In genomic region chr7:157392256-157393037, GRCh38 we compare ENCODE assay signal across 17 cellular contexts. TPM values are rescaled to one million over a fixed set of nuclear protein-coding genes. Genes with fewer than 3 reads are reported as not detected.
DNase-seq lines count a peak whose midpoint lies in the region; ATAC-seq and TF ChIP-seq lines count a peak whose summit lies in the region.
"Had no signal": no experiment of that assay in that cellular context is flagged by ENCODE, and none has a peak within 500 bp of the region (broad histone marks: within the 10 kb centered on the region; RNA-seq: fewer than 3 reads in every experiment).

No MANE protein-coding gene starts in this region.

- peaks cover 93% of the 10 kb centered on the region for H3K36me3 ChIP-seq in DND-41 (ENCODE audit: insufficient read depth, low read length)
- peaks cover 0 to 33% (median 11%) of the 10 kb centered on the region in 4 donors for H3K36me3 ChIP-seq in sigmoid colon

- no peaks in the 10 kb centered on the region for H3K9me3 Mint-ChIP-seq in activated T-cell treated with anti-CD3 and anti-CD28 coated beads, Interleukin-2, amount 50 U/mL, for 24 hours
- no peaks in the 10 kb centered on the region for H3K9me3 Mint-ChIP-seq in activated T-cell treated with anti-CD3 and anti-CD28 coated beads, Interleukin-2, amount 50 U/mL, for 4 hours
- H3K9me3 Mint-ChIP-seq in glutamatergic neuron (ENCODE audit: unreplicated experiment), result peaks cover 8% of the 10 kb centered on the region
- no peaks in the 10 kb centered on the region for H3K9me3 Mint-ChIP-seq in stimulated activated naive CD8-positive, alpha-beta T cell treated with anti-CD3 and anti-CD28 coated beads, Interleukin-15, amount 100 ng/mL, for 72 hours
- H3K9me3 Mint-ChIP-seq: activated naive CD4-positive, alpha-beta T cell treated with anti-CD3 and anti-CD28 coated beads for 36 hours; CD8-positive, alpha-beta memory T cell; IgD-negative memory B cell had no signal

- no peak for TF ChIP-seq EP300 in sigmoid colon (IDR thresholded peaks at IDR 0.05)

- H3K79me2 ChIP-seq in DND-41 (ENCODE audit: insufficient read depth, low read length), result peaks cover 88% of the 10 kb centered on the region

- H3K27ac ChIP-seq in DND-41 (ENCODE audit: low read length) (0 out of 2 replicates have a peak overlapping the region, but pooled peaks have one; percentile 4), sigmoid colon (no peak overlapping the region)
- H3K27ac ChIP-seq: SK-N-MC had no signal

- WGBS in sigmoid colon, 2 donors, result 41 to 81% methylated on average over 20 of the region's 20 CpGs

- no peaks in the 10 kb centered on the region for H3K27me3 Mint-ChIP-seq in activated T-cell treated with anti-CD3 and anti-CD28 coated beads, Interleukin-2, amount 50 U/mL, for 24 hours
- H3K27me3 Mint-ChIP-seq in activated T-cell treated with anti-CD3 and anti-CD28 coated beads, Interleukin-2, amount 50 U/mL, for 4 hours (ENCODE audit: low read depth), result no peaks in the 10 kb centered on the region
- peaks cover under 1% of the 10 kb centered on the region for H3K27me3 Mint-ChIP-seq in glutamatergic neuron (ENCODE audit: unreplicated experiment)
- H3K27me3 Mint-ChIP-seq in stimulated activated naive CD8-positive, alpha-beta T cell treated with anti-CD3 and anti-CD28 coated beads, Interleukin-15, amount 100 ng/mL, for 72 hours, result no peaks in the 10 kb centered on the region
- H3K27me3 Mint-ChIP-seq: CD8-positive, alpha-beta memory T cell; IgD-negative memory B cell had no signal

- intact Hi-C loops in sigmoid colon (cut with DNase I), result no loop called here

- H3K4me1 ChIP-seq in DND-41 (ENCODE audit: insufficient read depth, low read length), result no peaks in the 10 kb centered on the region
- peaks cover 0 to 24% (median 4%) of the 10 kb centered on the region in 4 donors for H3K4me1 ChIP-seq in sigmoid colon

- H3K4me3 ChIP-seq in DND-41 (ENCODE audit: low read depth in 1 of 2, low read length in 2 of 2) (no peak overlapping the region), sigmoid colon (no peak overlapping the region)
- H3K4me3 ChIP-seq: SK-N-MC, testis had no signal

- no peaks in the 10 kb centered on the region for H3K27me3 ChIP-seq in DND-41 (ENCODE audit: insufficient read depth, low read length, poor library complexity)
- no peaks in the 10 kb centered on the region for H3K27me3 ChIP-seq in sigmoid colon
- H3K27me3 ChIP-seq: testis had no signal

- no peak for TF ChIP-seq POLR2A in sigmoid colon (IDR thresholded peaks at IDR 0.05)

- H3K4me1 Mint-ChIP-seq in activated T-cell treated with anti-CD3 and anti-CD28 coated beads, Interleukin-2, amount 50 U/mL, for 24 hours (ENCODE audit: low read depth), result peaks cover 35% of the 10 kb centered on the region
- peaks cover 38% of the 10 kb centered on the region for H3K4me1 Mint-ChIP-seq in activated T-cell treated with anti-CD3 and anti-CD28 coated beads, Interleukin-2, amount 50 U/mL, for 4 hours (ENCODE audit: low read depth)
- H3K4me1 Mint-ChIP-seq in glutamatergic neuron (ENCODE audit: low read depth, unreplicated experiment), result peaks cover 30% of the 10 kb centered on the region
- H3K4me1 Mint-ChIP-seq in stimulated activated naive CD8-positive, alpha-beta T cell treated with anti-CD3 and anti-CD28 coated beads, Interleukin-15, amount 100 ng/mL, for 72 hours, result peaks cover 30% of the 10 kb centered on the region

- no peak overlapping the region for H3K4me2 ChIP-seq in DND-41 (ENCODE audit: insufficient read depth, low read length)

- no peaks in the 10 kb centered on the region for H3K9me3 ChIP-seq in DND-41 (ENCODE audit: insufficient read depth, low read length, severe bottlenecking)
- H3K9me3 ChIP-seq in sigmoid colon, result no peaks in the 10 kb centered on the region
- H3K9me3 ChIP-seq: testis had no signal

- peaks cover 63% of the 10 kb centered on the region for H4K20me1 ChIP-seq in DND-41 (ENCODE audit: insufficient read depth, low read length)

- ATAC-seq in activated T-cell treated with anti-CD3 and anti-CD28 coated beads, Interleukin-2, amount 50 U/mL, for 4 hours, result no peak
- no peak for ATAC-seq in DND-41 (ENCODE audit: insufficient read depth, low read depth)
- ATAC-seq in HG03095 (IDR thresholded peaks at IDR 0.05; ENCODE audit: unreplicated experiment), result no peak
- ATAC-seq in stimulated activated naive CD8-positive, alpha-beta T cell treated with anti-CD3 and anti-CD28 coated beads, Interleukin-15, amount 100 ng/mL, for 72 hours, result no peak

- peak overlapping the region; percentile 15 for H3K27ac Mint-ChIP-seq in activated T-cell treated with anti-CD3 and anti-CD28 coated beads, Interleukin-2, amount 50 U/mL, for 24 hours
- peak overlapping the region; percentile 59 for H3K27ac Mint-ChIP-seq in glutamatergic neuron (ENCODE audit: unreplicated experiment)
- peak overlapping the region in 1 of 2 donors; percentile 61 for H3K27ac Mint-ChIP-seq in stimulated activated naive CD8-positive, alpha-beta T cell treated with anti-CD3 and anti-CD28 coated beads, Interleukin-15, amount 100 ng/mL, for 72 hours
- H3K27ac Mint-ChIP-seq: activated naive CD4-positive, alpha-beta T cell treated with anti-CD3 and anti-CD28 coated beads for 36 hours had no signal

- no peak overlapping the region for H3K9ac ChIP-seq in DND-41 (ENCODE audit: low read depth, low read length)

- TF ChIP-seq CTCF in DND-41 (IDR thresholded peaks at IDR 0.05; ENCODE audit: borderline replicate concordance, extremely low read depth, low read length, poor library complexity, severe bottlenecking) (no peak), glutamatergic neuron (IDR thresholded peaks at IDR 0.05; ENCODE audit: partially characterized antibody, unreplicated experiment) (no peak), sigmoid colon (IDR thresholded peaks at IDR 0.05) (no peak)

- DNase-seq in activated T-cell treated with anti-CD3 and anti-CD28 coated beads, Interleukin-2, amount 50 U/mL, for 24 hours, result peak; percentile 14
- DNase-seq in activated T-cell treated with anti-CD3 and anti-CD28 coated beads, Interleukin-2, amount 50 U/mL, for 4 hours, result no peak
- no peak for DNase-seq in DND-41
- DNase-seq in glutamatergic neuron, result no peak
- DNase-seq in sigmoid colon, result peak; percentile 13
- no peak for DNase-seq in RKO (ENCODE audit: low spot score)
- DNase-seq in stimulated activated naive CD8-positive, alpha-beta T cell treated with anti-CD3 and anti-CD28 coated beads, Interleukin-15, amount 100 ng/mL, for 72 hours, result no peak
- DNase-seq: activated CD4-positive, alpha-beta T cell treated with anti-CD3 and anti-CD28 coated beads for 1 hour; activated naive CD4-positive, alpha-beta T cell treated with anti-CD3 and anti-CD28 coated beads for 36 hours; CD8-positive, alpha-beta memory T cell; DMS53; NCI-H1436; NCI-H510A treated with DMSO at 0.1 percent for 48 hours; testis had no signal

- H2AFZ ChIP-seq in DND-41 (ENCODE audit: low read depth, low read length), result no peak overlapping the region

- peaks cover 79% of the 10 kb centered on the region for H3K36me3 Mint-ChIP-seq in activated T-cell treated with anti-CD3 and anti-CD28 coated beads, Interleukin-2, amount 50 U/mL, for 24 hours (ENCODE audit: low read depth)
- peaks cover 19% of the 10 kb centered on the region for H3K36me3 Mint-ChIP-seq in activated T-cell treated with anti-CD3 and anti-CD28 coated beads, Interleukin-2, amount 50 U/mL, for 4 hours (ENCODE audit: insufficient read depth)
- no peaks in the 10 kb centered on the region for H3K36me3 Mint-ChIP-seq in glutamatergic neuron (ENCODE audit: unreplicated experiment)

- H3K4me3 Mint-ChIP-seq in activated T-cell treated with anti-CD3 and anti-CD28 coated beads, Interleukin-2, amount 50 U/mL, for 24 hours, result no peak overlapping the region
- no peak overlapping the region for H3K4me3 Mint-ChIP-seq in activated T-cell treated with anti-CD3 and anti-CD28 coated beads, Interleukin-2, amount 50 U/mL, for 4 hours
- no peak overlapping the region for H3K4me3 Mint-ChIP-seq in glutamatergic neuron (ENCODE audit: unreplicated experiment)
- H3K4me3 Mint-ChIP-seq in stimulated activated naive CD8-positive, alpha-beta T cell treated with anti-CD3 and anti-CD28 coated beads, Interleukin-15, amount 100 ng/mL, for 72 hours, result no peak overlapping the region
- H3K4me3 Mint-ChIP-seq: activated naive CD4-positive, alpha-beta T cell treated with anti-CD3 and anti-CD28 coated beads for 36 hours; IgD-negative memory B cell had no signal

RNA-seq across cellular contexts. Expression of gene DNAJB6, which starts 55.6 kb away (rescaled TPM):
- total RNA-seq in activated T-cell treated with anti-CD3 and anti-CD28 coated beads, Interleukin-2, amount 50 U/mL, for 4 hours, result 100 to 1,000 TPM; 107 to 129 (median 117) TPM
- 120 TPM for total RNA-seq in glutamatergic neuron (ENCODE audit: unreplicated experiment)
- total RNA-seq in sigmoid colon, result 100 to 1,000 TPM; 120 to 145 (median 129) TPM
- polyA plus RNA-seq in sigmoid colon, result 10 to 100 TPM; 71.5 to 93.9 (median 93.4) TPM

Comparison
In these comparisons a context has a peak if more than half of its experiments do, and no peak if none do; other contexts are left out.
1. DNase-seq: peak in activated T-cell treated with anti-CD3 and anti-CD28 coated beads, Interleukin-2, amount 50 U/mL, for 24 hours (single experiment) and sigmoid colon (single experiment); none in activated T-cell treated with anti-CD3 and anti-CD28 coated beads, Interleukin-2, amount 50 U/mL, for 4 hours (single experiment), DND-41 (single experiment), glutamatergic neuron (single experiment), RKO (single experiment) and stimulated activated naive CD8-positive, alpha-beta T cell treated with anti-CD3 and anti-CD28 coated beads, Interleukin-15, amount 100 ng/mL, for 72 hours (0 of 2).